In genomic region chr11:4890279-4890678, GRCh38 we compare ENCODE assay signal across 2 cellular contexts.
TF ChIP-seq lines count a peak whose summit lies in the region.

No MANE protein-coding gene starts in this region.

TF ChIP-seq in IMR-90, 13 proteins besides CTCF, POLR2A, EP300 and RAD21:
- TF ChIP-seq SMC3 (IDR thresholded peaks at IDR 0.05; ENCODE audit: low read depth, low read length) (no peak), RCOR1 (IDR thresholded peaks at IDR 0.05; ENCODE audit: insufficient replicate concordance, low read length) (no peak), CEBPB (IDR thresholded peaks at IDR 0.05; ENCODE audit: low read depth, low read length) (peak; percentile 81)

TF ChIP-seq in K562, 482 proteins besides CTCF, POLR2A, EP300 and RAD21 (continues in another document):
- TF ChIP-seq DIDO1 (tag; IDR thresholded peaks at IDR 0.05; ENCODE audit: low read depth), result peak; percentile 22; the same call in 1 of the 2 replicates
- TF ChIP-seq ZNF316 (IDR thresholded peaks at IDR 0.05), result no peak
- TF ChIP-seq FOS (IDR thresholded peaks at IDR 0.05; ENCODE audit: extremely low read depth, insufficient read length), result no peak
- peak; percentile 63; the same call in 1 of the 2 replicates for TF ChIP-seq FOSL1 (tag; conservative IDR thresholded peaks at IDR 0.05)
- TF ChIP-seq MLLT1 (IDR thresholded peaks at IDR 0.05), result no peak
- TF ChIP-seq ETV6 (IDR thresholded peaks at IDR 0.05; ENCODE audit: borderline replicate concordance in 1 of 2, low read depth in 2 of 2, low read length in 1 of 2), result no peak
- no peak for TF ChIP-seq ETV6 (CRISPR knock-in tag; IDR thresholded peaks at IDR 0.05; ENCODE audit: borderline replicate concordance)
- TF ChIP-seq SREBF1 (IDR thresholded peaks at IDR 0.05; ENCODE audit: borderline replicate concordance, low read depth, low read length), result no peak
- TF ChIP-seq FOXP4 (CRISPR knock-in tag; IDR thresholded peaks at IDR 0.05; ENCODE audit: borderline replicate concordance), result no peak
- TF ChIP-seq ZNF699 (CRISPR knock-in tag; IDR thresholded peaks at IDR 0.05; ENCODE audit: insufficient replicate concordance), result no peak
- TF ChIP-seq XRCC5 (IDR thresholded peaks at IDR 0.05; ENCODE audit: low read depth, low read length), result no peak
- TF ChIP-seq ZBTB33 (CRISPR knock-in tag; IDR thresholded peaks at IDR 0.05), result no peak
- no peak for TF ChIP-seq ZNF184 (CRISPR knock-in tag; IDR thresholded peaks at IDR 0.05)
- no peak for TF ChIP-seq CGGBP1 (CRISPR knock-in tag; IDR thresholded peaks at IDR 0.05)
- TF ChIP-seq ZNF398 (CRISPR knock-in tag; IDR thresholded peaks at IDR 0.05), result no peak
- TF ChIP-seq SRF (CRISPR knock-in tag; IDR thresholded peaks at IDR 0.05), result peak; percentile 94 to 98
- TF ChIP-seq ZNF639 (CRISPR knock-in tag; conservative IDR thresholded peaks at IDR 0.05 in 1 of 2, IDR thresholded peaks at IDR 0.05 in 1 of 2), result no peak
- TF ChIP-seq NCOA4 (IDR thresholded peaks at IDR 0.05; ENCODE audit: partially characterized antibody), result no peak
- TF ChIP-seq SMAD1 (IDR thresholded peaks at IDR 0.05; ENCODE audit: low read depth, low read length, partially characterized antibody), result no peak
- no peak for TF ChIP-seq RFX1 (IDR thresholded peaks at IDR 0.05)
- TF ChIP-seq TCF7 (IDR thresholded peaks at IDR 0.05; ENCODE audit: borderline replicate concordance), result no peak
- TF ChIP-seq NCOA1 (IDR thresholded peaks at IDR 0.05; ENCODE audit: low read depth), result no peak
- no peak for TF ChIP-seq SMARCB1 (IDR thresholded peaks at IDR 0.05; ENCODE audit: insufficient read length, low read depth)
- TF ChIP-seq RBM22 (IDR thresholded peaks at IDR 0.05; ENCODE audit: low read depth, low read length, poor library complexity, severe bottlenecking), result no peak
- no peak for TF ChIP-seq KDM4B (IDR thresholded peaks at IDR 0.05; ENCODE audit: borderline replicate concordance in 2 of 2, low read depth in 1 of 2)
- TF ChIP-seq SLC30A9 (CRISPR knock-in tag; IDR thresholded peaks at IDR 0.05), result no peak
- no peak for TF ChIP-seq ZNF717 (CRISPR knock-in tag; IDR thresholded peaks at IDR 0.05)
- TF ChIP-seq ZNF354B (CRISPR knock-in tag; IDR thresholded peaks at IDR 0.05), result no peak
- no peak for TF ChIP-seq CREB3 (tag; conservative IDR thresholded peaks at IDR 0.05; ENCODE audit: low read depth)
- no peak for TF ChIP-seq RBM17 (IDR thresholded peaks at IDR 0.05; ENCODE audit: borderline replicate concordance, low read depth, low read length)
- peak; percentile 14; the same call in 1 of the 2 replicates for TF ChIP-seq VEZF1 (CRISPR knock-in tag; IDR thresholded peaks at IDR 0.05)
- TF ChIP-seq KAT2B (IDR thresholded peaks at IDR 0.05; ENCODE audit: low read depth, low read length), result no peak
- TF ChIP-seq ATF1 (CRISPR knock-in tag; IDR thresholded peaks at IDR 0.05), result no peak
- no peak for TF ChIP-seq ATF1 (tag; IDR thresholded peaks at IDR 0.05)
- TF ChIP-seq TCF15 (CRISPR knock-in tag; IDR thresholded peaks at IDR 0.05), result no peak
- TF ChIP-seq ETV1 (tag; conservative IDR thresholded peaks at IDR 0.05; ENCODE audit: low read depth), result no peak
- peak; percentile 76 for TF ChIP-seq CEBPG (CRISPR knock-in tag; IDR thresholded peaks at IDR 0.05)
- peak; percentile 78 to 89 for TF ChIP-seq CEBPG (tag; conservative IDR thresholded peaks at IDR 0.05 in 1 of 2, IDR thresholded peaks at IDR 0.05 in 1 of 2)
- TF ChIP-seq ZNF280A (IDR thresholded peaks at IDR 0.05; ENCODE audit: low read depth, partially characterized antibody), result no peak
- no peak for TF ChIP-seq DEAF1 (CRISPR knock-in tag; IDR thresholded peaks at IDR 0.05)
- TF ChIP-seq HSF4 (CRISPR knock-in tag; IDR thresholded peaks at IDR 0.05; ENCODE audit: borderline replicate concordance), result no peak
- 0 out of 2 replicates have a peak, but pooled peaks have one; percentile 66 for TF ChIP-seq IRF9 (tag; IDR thresholded peaks at IDR 0.05)
- no peak for TF ChIP-seq ZBTB9 (CRISPR knock-in tag; IDR thresholded peaks at IDR 0.05)
- no peak for TF ChIP-seq PCBP2 (IDR thresholded peaks at IDR 0.05; ENCODE audit: low read depth, low read length, poor library complexity, severe bottlenecking)
- TF ChIP-seq POLR3A (IDR thresholded peaks at IDR 0.05; ENCODE audit: borderline replicate concordance, extremely low read depth, insufficient read depth, insufficient read length), result no peak
- no peak for TF ChIP-seq ZNF561 (CRISPR knock-in tag; conservative IDR thresholded peaks at IDR 0.05)
